In genomic region chr1:38029725-38030511, GRCh38 we compare ENCODE assay signal across 7 cellular contexts. TPM values are rescaled to one million over a fixed set of nuclear protein-coding genes. Genes with fewer than 3 reads are reported as not detected.
DNase-seq lines count a peak whose midpoint lies in the region; ATAC-seq and TF ChIP-seq lines count a peak whose summit lies in the region.

No MANE protein-coding gene starts in this region.

- DNase-seq in SW480 (ENCODE audit: low spot score): peak; percentile 35
- no peak for DNase-seq in mesothelial cell of epicardium (ENCODE audit: low spot score in 2 of 2, unreplicated experiment in 2 of 2)
- peak; percentile 54 for DNase-seq in stromal cell of bone marrow (ENCODE audit: low read depth)
- no peak for DNase-seq in central memory CD4-positive, alpha-beta T cell

- TF ChIP-seq CTCF in brain (conservative IDR thresholded peaks at IDR 0.05) (no peak), mesothelial cell of epicardium (IDR thresholded peaks at IDR 0.05; ENCODE audit: unreplicated experiment) (no peak)

- H3K4me1 Mint-ChIP-seq in brain (peaks cover 62% of the 10 kb centered on the region), mesothelial cell of epicardium (peaks cover 45% of the 10 kb centered on the region)

- H3K27ac Mint-ChIP-seq in brain (peak overlapping the region; percentile 70 to 91 (median 91)), mesothelial cell of epicardium (peak overlapping the region; percentile 79)

- H3K36me3 Mint-ChIP-seq in brain (peaks cover 7% of the 10 kb centered on the region), mesothelial cell of epicardium (peaks cover 8% of the 10 kb centered on the region)

- H3K27me3 Mint-ChIP-seq in brain (peaks cover 3% of the 10 kb centered on the region), mesothelial cell of epicardium (ENCODE audit: low read depth) (peaks cover 9% of the 10 kb centered on the region)

- H3K4me3 Mint-ChIP-seq in brain (peak overlapping the region in 4 of 5 experiments; percentile 39 to 72 (median 44)), mesothelial cell of epicardium (peak overlapping the region; percentile 42)

- H3K9me3 Mint-ChIP-seq in brain (no peaks in the 10 kb centered on the region), mesothelial cell of epicardium (no peaks in the 10 kb centered on the region)

- ATAC-seq in GM18868 (IDR thresholded peaks at IDR 0.05; ENCODE audit: unreplicated experiment) (peak; percentile 53), HG03045 (IDR thresholded peaks at IDR 0.05; ENCODE audit: unreplicated experiment) (peak; percentile 38)

RNA-seq across cellular contexts. Expression of gene POU3F1, which starts 16.7 kb away (rescaled TPM):
- polyA plus RNA-seq in brain (ENCODE audit: insufficient read depth, low read depth, low replicate concordance): 0.81 TPM
- 0.16 to 0.45 TPM (median 0.29 TPM) in 3 replicates for total RNA-seq in mesothelial cell of epicardium

RNA-seq across cellular contexts. Expression of gene UTP11, which starts 17.4 kb away (rescaled TPM):
- 29.6 TPM for polyA plus RNA-seq in brain (ENCODE audit: insufficient read depth, low read depth, low replicate concordance)
- 32.3 to 37.2 TPM (median 36.5 TPM) in 3 replicates for total RNA-seq in mesothelial cell of epicardium

RNA-seq across cellular contexts. Expression of gene FHL3, which starts 24.6 kb away (rescaled TPM):
- 12.8 TPM for polyA plus RNA-seq in brain (ENCODE audit: insufficient read depth, low read depth, low replicate concordance)
- total RNA-seq in mesothelial cell of epicardium: 46.1 to 50.6 TPM (median 46.2 TPM) in 3 replicates

RNA-seq across cellular contexts. Expression of gene SF3A3, which starts 40.1 kb away (rescaled TPM):
- 88.2 TPM for polyA plus RNA-seq in brain (ENCODE audit: insufficient read depth, low read depth, low replicate concordance)
- total RNA-seq in mesothelial cell of epicardium: 69.8 to 82.2 TPM (median 80.7 TPM) in 3 replicates

Comparison
In these comparisons a context has a peak if more than half of its experiments do, and no peak if none do; other contexts are left out.
1. DNase-seq: peak in SW480 (single experiment) and stromal cell of bone marrow (single experiment); none in mesothelial cell of epicardium (0 of 2) and central memory CD4-positive, alpha-beta T cell (single experiment).